In the genomic region with DNA sequence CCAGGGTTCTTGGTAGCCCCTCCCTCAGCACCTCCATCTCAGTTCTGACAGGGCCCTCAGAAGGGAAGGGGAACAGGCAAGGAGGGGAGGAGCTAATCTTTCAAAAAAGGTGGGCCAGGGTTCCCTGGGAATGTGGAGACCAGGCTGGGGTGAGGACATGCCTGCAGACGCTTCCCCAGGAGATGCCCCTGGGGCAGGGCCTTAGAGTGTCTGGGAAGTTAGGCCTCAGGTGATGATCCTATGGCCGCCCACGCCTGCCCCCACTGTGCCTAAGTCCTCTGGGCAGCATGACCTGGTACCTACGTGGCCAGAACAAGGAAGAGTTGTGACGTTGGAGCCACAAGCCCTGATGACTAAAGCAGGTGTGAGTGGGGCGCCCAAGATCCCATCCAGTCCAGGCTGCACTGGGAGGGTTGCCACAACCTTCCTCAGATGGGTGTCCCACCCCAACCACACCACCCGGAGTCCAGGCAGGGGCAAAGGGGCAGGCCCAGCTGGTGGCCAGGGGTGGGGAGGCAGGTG, we compare ENCODE assay signal across 12 cellular contexts. TPM values are rescaled to one million over a fixed set of nuclear protein-coding genes. Genes with fewer than 3 reads are reported as not detected.
DNase-seq lines count a peak whose midpoint lies in the region; ATAC-seq and TF ChIP-seq lines count a peak whose summit lies in the region.
"Had no signal": no experiment of that assay in that cellular context is flagged by ENCODE, and none has a peak within 500 bp of the region (broad histone marks: within the 10 kb centered on the region; RNA-seq: fewer than 3 reads in every experiment).

No MANE protein-coding gene starts in this region.

- H3K4me1 ChIP-seq in left ventricle myocardium inferior (peaks cover 82% of the 10 kb centered on the region), fibroblast of lung (ENCODE audit: control insufficient read depth, extremely low read depth, insufficient read depth, low read length) (peaks cover 58% of the 10 kb centered on the region), ovary (ENCODE audit: insufficient read depth) (peaks cover 57% of the 10 kb centered on the region)

- intact Hi-C loops in left ventricle myocardium inferior (cut with micrococcal nuclease) (no loop called here), cardiac septum (cut with DNase I) (no loop called here), ovary (cut with DNase I) (loop anchor here in 1 of 4 donors (10.0 kb wide), 1 partner anchor 60 kb away; a partner anchor contains a TSS), sciatic nerve (cut with DNase I) (no loop called here)

- no peak for TF ChIP-seq POLR2A in ovary (IDR thresholded peaks at IDR 0.05)

- H3K36me3 ChIP-seq in left ventricle myocardium inferior (no peaks in the 10 kb centered on the region), fibroblast of lung (ENCODE audit: control insufficient read depth, insufficient read depth, low read length) (peaks cover 2% of the 10 kb centered on the region), ovary (no peaks in the 10 kb centered on the region)

- H3K9me3 ChIP-seq in left ventricle myocardium inferior (replicated peaks): no peaks in the 10 kb centered on the region
- no peaks in the 10 kb centered on the region for H3K9me3 ChIP-seq in fibroblast of lung (ENCODE audit: control insufficient read depth, insufficient read depth, low read depth, low read length)
- no peaks in the 10 kb centered on the region for H3K9me3 ChIP-seq in ovary

- H3K4me2 ChIP-seq in fibroblast of lung (ENCODE audit: extremely low read depth, insufficient read depth, low read length): peak overlapping the region; percentile 48

- no peaks in the 10 kb centered on the region for H3K79me2 ChIP-seq in fibroblast of lung (ENCODE audit: control insufficient read depth, insufficient read depth, low read length)

- no peak for ATAC-seq in GM19035 (IDR thresholded peaks at IDR 0.05; ENCODE audit: unreplicated experiment)
- ATAC-seq in sciatic nerve: no peak

- peak overlapping the region; percentile 33 for H3K4me3 ChIP-seq in left ventricle myocardium inferior
- no peak overlapping the region for H3K4me3 ChIP-seq in fibroblast of lung (replicated peaks in 1 of 4; ENCODE audit: control extremely low read depth in 1 of 4, insufficient read depth in 1 of 4, low read depth in 3 of 4, low read length in 4 of 4)
- H3K4me3 ChIP-seq in ovary: no peak overlapping the region

- no peaks in the 10 kb centered on the region for H4K20me1 ChIP-seq in fibroblast of lung (ENCODE audit: control insufficient read depth, extremely low read depth, insufficient read depth, low read length)

- no peak overlapping the region for H2AFZ ChIP-seq in fibroblast of lung (ENCODE audit: low read length)

- TF ChIP-seq CTCF in left ventricle myocardium inferior (IDR thresholded peaks at IDR 0.05; ENCODE audit: borderline replicate concordance) (no peak), fibroblast of lung (conservative IDR thresholded peaks at IDR 0.05 in 1 of 2, IDR thresholded peaks at IDR 0.05 in 1 of 2; ENCODE audit: low read depth in 1 of 2, low read length in 2 of 2) (no peak), ovary (IDR thresholded peaks at IDR 0.05) (no peak)

- H3K27me3 ChIP-seq in left ventricle myocardium inferior (ENCODE audit: low read depth) (no peaks in the 10 kb centered on the region), fibroblast of lung (ENCODE audit: control insufficient read depth, insufficient read depth, low read length) (no peaks in the 10 kb centered on the region), ovary (no peaks in the 10 kb centered on the region)

- H3K27ac ChIP-seq in left ventricle myocardium inferior (replicated peaks) (peak overlapping the region; percentile 99), fibroblast of lung (ENCODE audit: insufficient read depth, low read length) (peak overlapping the region; percentile 66), ovary (peak overlapping the region; percentile 62 to 99)

- 50 to 54% (median 53%) methylated on average over 7 of the region's 7 CpGs for WGBS in ovary, 3 donors

- DNase-seq in left ventricle myocardium inferior: no peak
- DNase-seq in cardiac septum (ENCODE audit: low spot score): no peak
- no peak for DNase-seq in fibroblast of lung (ENCODE audit: low read depth in 2 of 2)
- DNase-seq in ovary: peak in 4 of 5 donors; percentile 53 to 71 (median 64)
- DNase-seq in sciatic nerve (ENCODE audit: low spot score): no peak
- no peak for DNase-seq in occipital lobe (lab: John Stamatoyannopoulos, UW)
- no peak for DNase-seq in NCI-H187 treated with DMSO at 0.1 percent for 48 hours (lab: John Stamatoyannopoulos, UW)
- DNase-seq: activated CD4-positive, CD25-positive, alpha-beta regulatory T cell; activated naive CD8-positive, alpha-beta T cell treated with anti-CD3 and anti-CD28 coated beads, Interleukin-2, amount 10 ng/mL, durations not matched to agents 7 days and 5 days; Kasumi-1 had no signal

- TF ChIP-seq EP300 in ovary (IDR thresholded peaks at IDR 0.05): no peak

- H3K9ac ChIP-seq in fibroblast of lung (ENCODE audit: insufficient read depth, low read length): no peak overlapping the region

RNA-seq across cellular contexts. Expression of a gene that starts 3.9 kb away (rescaled TPM):
- total RNA-seq in left ventricle myocardium inferior: 23.2 TPM
- 26.5 TPM for total RNA-seq in cardiac septum
- 51.6 and 85.2 TPM in 2 replicates for total RNA-seq in fibroblast of lung
- 17.6 and 23.5 TPM in 2 replicates for polyA plus RNA-seq in fibroblast of lung
- polyA plus RNA-seq in fibroblast of lung (2012): 26.0 and 32.8 TPM in 2 replicates
- 6.7 and 14.3 TPM in 2 replicates for polyA minus RNA-seq in fibroblast of lung (ENCODE audit: low replicate concordance)
- total RNA-seq in ovary: 100 to 1,000 TPM in 1 of 7 donors, 10 to 100 TPM in 6; 18.4 to 224 (median 51.9) TPM
- 10 to 100 TPM in 1 of 2 donors, 1 to 10 TPM in 1; 5.0 to 30.9 TPM for polyA plus RNA-seq in ovary
- total RNA-seq in sciatic nerve: 390 TPM
- total RNA-seq in occipital lobe: 2.3 TPM

RNA-seq across cellular contexts. Expression of a gene that starts 13.9 kb away (rescaled TPM):
- total RNA-seq in left ventricle myocardium inferior (27.7 TPM), cardiac septum (25.7 TPM), fibroblast of lung (not detected in 2 replicates), ovary (1 to 10 TPM in 2 of 7 donors, under 1 TPM in 3, not detected in 2; 0.42 to 1.4 (median 0.76) TPM), sciatic nerve (2.0 TPM), occipital lobe (0.47 TPM)
- polyA plus RNA-seq in fibroblast of lung (not detected in 2 replicates), ovary (1 to 10 TPM in 1 of 2 donors, under 1 TPM in 1; 0.60 to 1.0 TPM)
- not detected in 2 replicates for polyA plus RNA-seq in fibroblast of lung (2012)
- not detected in 2 replicates for polyA minus RNA-seq in fibroblast of lung (ENCODE audit: low replicate concordance)
- total RNA-seq: activated naive CD8-positive, alpha-beta T cell treated with anti-CD3 and anti-CD28 coated beads, Interleukin-2, amount 10 ng/mL, durations not matched to agents 7 days and 5 days; fibroblast of villous mesenchyme had no signal

RNA-seq across cellular contexts. Expression of a gene that starts 27.2 kb away (rescaled TPM):
- total RNA-seq in left ventricle myocardium inferior (54.9 TPM), cardiac septum (45.7 TPM), fibroblast of lung (51.0 and 56.0 TPM in 2 replicates), ovary (10 to 100 TPM; 31.8 to 76.9 (median 56.4) TPM), sciatic nerve (51.2 TPM), occipital lobe (15.1 TPM)
- polyA plus RNA-seq in fibroblast of lung (28.1 and 44.0 TPM in 2 replicates), ovary (10 to 100 TPM; 14.5 to 32.8 TPM)
- 35.7 and 61.3 TPM in 2 replicates for polyA plus RNA-seq in fibroblast of lung (2012)
- polyA minus RNA-seq in fibroblast of lung (ENCODE audit: low replicate concordance): 62.2 and 74.7 TPM in 2 replicates

RNA-seq across cellular contexts. Expression of a gene that starts 29.0 kb away (rescaled TPM):
- 118 TPM for total RNA-seq in left ventricle myocardium inferior
- 153 TPM for total RNA-seq in cardiac septum
- 124 and 238 TPM in 2 replicates for total RNA-seq in fibroblast of lung
- 704 and 828 TPM in 2 replicates for polyA plus RNA-seq in fibroblast of lung
- polyA plus RNA-seq in fibroblast of lung (2012): 433 and 460 TPM in 2 replicates
- polyA minus RNA-seq in fibroblast of lung (ENCODE audit: low replicate concordance): 885 and 1,144 TPM in 2 replicates
- 100 to 1,000 TPM in 6 of 7 donors, 10 to 100 TPM in 1; 72.3 to 259 (median 212) TPM for total RNA-seq in ovary
- 100 to 1,000 TPM; 189 to 309 TPM for polyA plus RNA-seq in ovary
- 313 TPM for total RNA-seq in sciatic nerve
- 84.5 TPM for total RNA-seq in occipital lobe

RNA-seq across cellular contexts. Expression of a gene that starts 34.2 kb away (rescaled TPM):
- 1.2 TPM for total RNA-seq in left ventricle myocardium inferior
- 1.3 TPM for total RNA-seq in cardiac septum
- 5.6 and 7.4 TPM in 2 replicates for total RNA-seq in fibroblast of lung
- polyA plus RNA-seq in fibroblast of lung: 3.0 and 3.2 TPM in 2 replicates
- polyA plus RNA-seq in fibroblast of lung (2012): 4.2 TPM in 2 replicates
- polyA minus RNA-seq in fibroblast of lung (ENCODE audit: low replicate concordance): 4.3 and 5.3 TPM in 2 replicates
- 1 to 10 TPM in 6 of 7 donors, under 1 TPM in 1; 0.58 to 4.3 (median 2.0) TPM for total RNA-seq in ovary
- 1 to 10 TPM; 1.5 to 1.9 TPM for polyA plus RNA-seq in ovary
- 1.5 TPM for total RNA-seq in sciatic nerve
- total RNA-seq in occipital lobe: 6.6 TPM

Comparison
In these comparisons a context has a peak if more than half of its experiments do, and no peak if none do; other contexts are left out.
1. DNase-seq: peak in ovary (4 of 5); none in left ventricle myocardium inferior (single experiment), cardiac septum (single experiment), fibroblast of lung (0 of 2), sciatic nerve (single experiment), occipital lobe (single experiment) and NCI-H187 treated with DMSO at 0.1 percent for 48 hours (single experiment).
2. Peak in every context shown above with its lines, with median percentiles within 50 percentile points of each other: H3K27ac ChIP-seq.